ENCODE assay signal across 1 cellular context in the genomic region with DNA sequence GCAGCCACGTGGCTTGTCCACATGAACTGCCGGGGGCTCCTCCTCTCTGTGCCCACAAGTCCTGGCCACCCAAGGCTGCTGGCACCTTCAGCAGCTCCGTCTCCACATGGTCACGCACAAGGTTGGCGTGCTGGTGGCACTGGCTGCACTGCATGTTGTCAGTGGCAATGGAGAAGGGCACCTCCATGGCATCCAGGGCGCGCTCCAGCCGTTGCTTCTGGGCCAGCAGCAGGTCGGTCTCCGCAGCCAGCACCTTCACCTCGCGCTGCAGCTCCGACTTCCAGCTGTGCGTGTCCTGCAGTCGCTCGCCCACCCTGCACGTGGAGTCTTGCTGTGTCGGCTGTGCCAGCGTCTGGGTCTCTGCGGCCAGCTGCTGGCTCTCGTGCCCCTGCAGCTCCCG.
DNase-seq lines count a peak whose midpoint lies in the region; TF ChIP-seq lines count a peak whose summit lies in the region.
"Not testable (repeated sequence)": the region's sequence is repeated elsewhere in the genome, so short reads cannot be mapped to it uniquely, and the experiment has no call there.

No MANE protein-coding gene starts in this region.

- H3K36me3 ChIP-seq in spleen: not testable (repeated sequence)

- not testable (repeated sequence) for H3K27me3 ChIP-seq in spleen (replicated peaks in 1 of 7)

- not testable (repeated sequence) for H3K4me1 ChIP-seq in spleen

- H3K27ac ChIP-seq in spleen: not testable (repeated sequence)

- 74 to 94% (median 84%) methylated on average over 14 to 19 of the region's 22 CpGs for WGBS in spleen, 5 donors

- not testable (repeated sequence) for TF ChIP-seq CTCF in spleen (IDR thresholded peaks at IDR 0.05 in 8 of 11, conservative IDR thresholded peaks at IDR 0.05 in 3 of 11)

- H3K4me3 ChIP-seq in spleen: not testable (repeated sequence)

- peak; percentile 54 for DNase-seq in spleen

- TF ChIP-seq POLR2A in spleen (IDR thresholded peaks at IDR 0.05): not testable (repeated sequence)

- peaks cover 0 to 22% (median 0%) of the 10 kb centered on the region in 8 donors for H3K9me3 ChIP-seq in spleen

- intact Hi-C loops in spleen (cut with DNase I; ENCODE audit: low total_unique reads): not testable (repeated sequence)
